ENCODE assay signal across 34 cellular contexts in genomic region chr11:33280402-33280801, GRCh38.
"Had no signal": no experiment of that assay in that cellular context is flagged by ENCODE, and none has a peak within 500 bp of the region (broad histone marks: within the 10 kb centered on the region; RNA-seq: fewer than 3 reads in every experiment).

No MANE protein-coding gene starts in this region.

- H3K9me2 ChIP-seq: SK-N-SH had no signal

- H3K27ac Mint-ChIP-seq: activated CD4-positive, alpha-beta T cell treated with anti-CD3 and anti-CD28 coated beads, Interleukin-2, amount 10 ng/mL, durations not matched to agents 24 days and 14 days; activated CD8-positive, alpha-beta T cell treated with anti-CD3 and anti-CD28 coated beads, Interleukin-2, amount 10 ng/mL, durations not matched to agents 7 days and 5 days; activated naive CD4-positive, alpha-beta T cell treated with anti-CD3 and anti-CD28 coated beads, Interleukin-2, amount 50 U/mL, for 24 hours; activated naive CD8-positive, alpha-beta T cell treated with anti-CD3 and anti-CD28 coated beads, Interleukin-2, amount 10 ng/mL, durations not matched to agents 7 days and 5 days; activated T-cell treated with anti-CD3 and anti-CD28 coated beads, Interleukin-2, amount 50 U/mL, for 24 hours; activated T-helper 2 cell treated with anti-CD3 and anti-CD28 coated beads, Interferon-gamma antibody, Interleukin-2, Interleukin-4, amounts not matched to agents 10 μg/mL and 5 μg/mL and 100 μg/mL, durations not matched to agents 14 hours and 24 hours and 36 hours; T-helper 1 cell treated with Interleukin-12 subunit alpha and Interleukin-12 subunit beta and Interleukin-4 antibody, amounts not matched to agents 30 μg/mL and 1 μg/mL, for 36 hours; T-helper 2 cell treated with Interferon-gamma antibody and Interleukin-4, amounts not matched to agents 5 μg/mL and 100 μg/mL, for 36 hours had no signal

- H3K4me3 Mint-ChIP-seq: activated CD4-positive, alpha-beta T cell treated with anti-CD3 and anti-CD28 coated beads, Interleukin-2, amount 10 ng/mL, durations not matched to agents 24 days and 14 days; activated CD8-positive, alpha-beta T cell treated with anti-CD3 and anti-CD28 coated beads, Interleukin-2, amount 10 ng/mL, durations not matched to agents 7 days and 5 days; activated naive CD4-positive, alpha-beta T cell treated with anti-CD3 and anti-CD28 coated beads, Interleukin-2, amount 50 U/mL, for 24 hours; activated naive CD8-positive, alpha-beta T cell treated with anti-CD3 and anti-CD28 coated beads, Interleukin-2, amount 10 ng/mL, durations not matched to agents 7 days and 5 days; activated T-cell treated with anti-CD3 and anti-CD28 coated beads, Interleukin-2, amount 50 U/mL, for 24 hours; T-helper 1 cell treated with Interleukin-12 subunit alpha and Interleukin-12 subunit beta and Interleukin-4 antibody, amounts not matched to agents 30 μg/mL and 1 μg/mL, for 36 hours; T-helper 2 cell treated with Interferon-gamma antibody and Interleukin-4, amounts not matched to agents 5 μg/mL and 100 μg/mL, for 36 hours had no signal

- H3K9me3 Mint-ChIP-seq: activated CD4-positive, alpha-beta T cell treated with anti-CD3 and anti-CD28 coated beads, Interleukin-2, amount 10 ng/mL, durations not matched to agents 24 days and 14 days; activated naive CD4-positive, alpha-beta T cell treated with anti-CD3 and anti-CD28 coated beads, Interleukin-2, amount 50 U/mL, for 24 hours; activated naive CD8-positive, alpha-beta T cell treated with anti-CD3 and anti-CD28 coated beads, Interleukin-2, amount 10 ng/mL, durations not matched to agents 7 days and 5 days; activated T-cell treated with anti-CD3 and anti-CD28 coated beads, Interleukin-2, amount 50 U/mL, for 24 hours; activated T-helper 2 cell treated with anti-CD3 and anti-CD28 coated beads, Interferon-gamma antibody, Interleukin-2, Interleukin-4, amounts not matched to agents 10 μg/mL and 5 μg/mL and 100 μg/mL, durations not matched to agents 14 hours and 24 hours and 36 hours; T-helper 1 cell treated with Interleukin-12 subunit alpha and Interleukin-12 subunit beta and Interleukin-4 antibody, amounts not matched to agents 30 μg/mL and 1 μg/mL, for 36 hours; T-helper 2 cell treated with Interferon-gamma antibody and Interleukin-4, amounts not matched to agents 5 μg/mL and 100 μg/mL, for 36 hours had no signal

- DNase-seq: activated CD4-positive, alpha-beta T cell treated with anti-CD3 and anti-CD28 coated beads, Interleukin-2, amount 10 ng/mL, durations not matched to agents 24 days and 14 days; activated CD4-positive, alpha-beta T cell treated with anti-CD3 and anti-CD28 coated beads, Interleukin-2, amount 50 U/mL, for 4 hours; activated CD8-positive, alpha-beta T cell treated with anti-CD3 and anti-CD28 coated beads, Interleukin-2, amount 10 ng/mL, durations not matched to agents 7 days and 5 days; activated gamma-delta T cell; activated naive CD4-positive, alpha-beta T cell treated with Interleukin-2 at 50 U/mL for 16 hours; activated naive CD8-positive, alpha-beta T cell treated with anti-CD3 and anti-CD28 coated beads, Interleukin-2, amount 10 ng/mL, durations not matched to agents 7 days and 5 days; activated T-cell treated with anti-CD3 and anti-CD28 coated beads, Interleukin-2, amount 50 U/mL, for 24 hours; amygdala; caudate nucleus; MM.1S; MV-4-11; NCI-H1092 treated with DMSO at 0.1 percent for 48 hours; NCI-H1417; NCI-H146; NCI-H187; NCI-H2029 treated with DMSO at 0.1 percent for 48 hours; NCI-H2107; NCI-H2171; NCI-H510A; NCI-H526; NCI-H748 treated with DMSO at 0.1 percent for 48 hours; NK-92 treated with Interleukin-12 subunit alpha and Interleukin-12 subunit beta, amount 100 ng/mL, for 24 hours; PC-3; Peyer's patch; RPMI8226; SHP77 treated with DMSO at 0.1 percent for 48 hours; SK-N-SH had no signal

- H3K9me3 ChIP-seq: ascending aorta, Peyer's patch, SJSA1, SK-N-SH had no signal

- H3K27ac ChIP-seq: ascending aorta, KMS-11, Peyer's patch, SJSA1 had no signal

- H3K36me3 ChIP-seq: ascending aorta, Peyer's patch, SJSA1 had no signal

- H3K4me2 ChIP-seq: KMS-11, SK-N-SH had no signal

- H3K27me3 Mint-ChIP-seq: activated CD4-positive, alpha-beta T cell treated with anti-CD3 and anti-CD28 coated beads, Interleukin-2, amount 10 ng/mL, durations not matched to agents 24 days and 14 days; activated naive CD4-positive, alpha-beta T cell treated with anti-CD3 and anti-CD28 coated beads, Interleukin-2, amount 50 U/mL, for 24 hours; activated naive CD8-positive, alpha-beta T cell treated with anti-CD3 and anti-CD28 coated beads, Interleukin-2, amount 10 ng/mL, durations not matched to agents 7 days and 5 days; activated T-cell treated with anti-CD3 and anti-CD28 coated beads, Interleukin-2, amount 50 U/mL, for 24 hours had no signal

- H3K4me3 ChIP-seq: ascending aorta, Peyer's patch, SJSA1 had no signal

- H3K4me1 ChIP-seq: SJSA1 had no signal

- H3K27me3 ChIP-seq: ascending aorta, Peyer's patch, SJSA1 had no signal

- ATAC-seq: activated CD8-positive, alpha-beta T cell treated with anti-CD3 and anti-CD28 coated beads, Interleukin-2, amount 10 ng/mL, durations not matched to agents 7 days and 5 days; PC-3 had no signal
